9 cellular contexts compared by ENCODE assay signal in genomic region chr12:85923767-85924331, GRCh38. TPM values are rescaled to one million over a fixed set of nuclear protein-coding genes. Genes with fewer than 3 reads are reported as not detected.
A peak's percentile ranks its signal among the peaks of the same experiment; 100 is the strongest.
DNase-seq lines count a peak whose midpoint lies in the region; ATAC-seq and TF ChIP-seq lines count a peak whose summit lies in the region.
"Had no signal": no experiment of that assay in that cellular context is flagged by ENCODE, and none has a peak within 500 bp of the region (broad histone marks: within the 10 kb centered on the region; RNA-seq: fewer than 3 reads in every experiment).

No MANE protein-coding gene starts in this region.

- no peaks in the 10 kb centered on the region for H3K4me1 ChIP-seq in CD8-positive, alpha-beta T cell (ENCODE audit: insufficient read depth, low read length)

- POLR2A ChIA-PET in CD8-positive, alpha-beta T cell (lab: Charles Lee), result no interaction called here
- POLR2A ChIA-PET in activated CD4-positive, alpha-beta T cell treated with anti-CD3 and anti-CD28 coated beads, Interleukin-2, amount 10 ng/mL, durations not matched to agents 7 days and 5 days (lab: Charles Lee), result no interaction called here

- no peak overlapping the region for H3K4me3 Mint-ChIP-seq in mesothelial cell of epicardium
- no peak overlapping the region for H3K4me3 Mint-ChIP-seq in CD8-positive, alpha-beta T cell
- no peak overlapping the region for H3K4me3 Mint-ChIP-seq in activated CD4-positive, alpha-beta T cell treated with anti-CD3 and anti-CD28 coated beads, Interleukin-2, amount 10 ng/mL, durations not matched to agents 7 days and 5 days
- H3K4me3 Mint-ChIP-seq: activated B cell treated with CpG ODN at 0.5 μM for 24 hours had no signal

- in situ Hi-C loops in astrocyte of the spinal cord (cut with HindIII; ENCODE audit: low sequenced_read_pairs), result no loop called here

- H3K27me3 Mint-ChIP-seq in mesothelial cell of epicardium (ENCODE audit: low read depth), result no peaks in the 10 kb centered on the region
- no peaks in the 10 kb centered on the region for H3K27me3 Mint-ChIP-seq in CD8-positive, alpha-beta T cell (ENCODE audit: low read depth)
- H3K27me3 Mint-ChIP-seq in activated CD4-positive, alpha-beta T cell treated with anti-CD3 and anti-CD28 coated beads, Interleukin-2, amount 10 ng/mL, durations not matched to agents 7 days and 5 days, result no peaks in the 10 kb centered on the region
- H3K27me3 Mint-ChIP-seq: activated B cell treated with CpG ODN at 0.5 μM for 24 hours had no signal

- H3K27ac Mint-ChIP-seq in mesothelial cell of epicardium, result no peak overlapping the region
- H3K27ac Mint-ChIP-seq in CD8-positive, alpha-beta T cell, result no peak overlapping the region
- H3K27ac Mint-ChIP-seq in activated CD4-positive, alpha-beta T cell treated with anti-CD3 and anti-CD28 coated beads, Interleukin-2, amount 10 ng/mL, durations not matched to agents 7 days and 5 days, result no peak overlapping the region
- H3K27ac Mint-ChIP-seq: activated B cell treated with CpG ODN at 0.5 μM for 24 hours had no signal

- CTCF ChIA-PET in CD8-positive, alpha-beta T cell (lab: Charles Lee), result no interaction called here
- CTCF ChIA-PET in activated CD4-positive, alpha-beta T cell treated with anti-CD3 and anti-CD28 coated beads, Interleukin-2, amount 10 ng/mL, durations not matched to agents 7 days and 5 days (lab: Charles Lee), result interaction anchor here (0.5 to 1.3 kb wide), 2 partner anchors 13 to 52 kb away, joined by 3 read pairs; no protein-coding TSS in a partner anchor

- H3K27me3 ChIP-seq in CD8-positive, alpha-beta T cell (ENCODE audit: insufficient read depth, low read length), result no peaks in the 10 kb centered on the region

- intact Hi-C loops in posterior vena cava (cut with DNase I), result no loop called here
- intact Hi-C loops in CD8-positive, alpha-beta T cell (cut with DNase I, micrococcal nuclease), result loop anchor here in 1 of 2 experiments (5.0 kb wide), 1 partner anchor 1052 kb away; no protein-coding TSS in a partner anchor

- H3K9me3 Mint-ChIP-seq in mesothelial cell of epicardium, result peaks cover 4% of the 10 kb centered on the region
- no peaks in the 10 kb centered on the region for H3K9me3 Mint-ChIP-seq in CD8-positive, alpha-beta T cell
- H3K9me3 Mint-ChIP-seq in activated CD4-positive, alpha-beta T cell treated with anti-CD3 and anti-CD28 coated beads, Interleukin-2, amount 10 ng/mL, durations not matched to agents 7 days and 5 days, result no peaks in the 10 kb centered on the region
- H3K9me3 Mint-ChIP-seq: activated B cell treated with CpG ODN at 0.5 μM for 24 hours had no signal

- H3K4me1 Mint-ChIP-seq in mesothelial cell of epicardium, result no peaks in the 10 kb centered on the region
- no peaks in the 10 kb centered on the region for H3K4me1 Mint-ChIP-seq in CD8-positive, alpha-beta T cell (ENCODE audit: low read depth)
- no peaks in the 10 kb centered on the region for H3K4me1 Mint-ChIP-seq in activated CD4-positive, alpha-beta T cell treated with anti-CD3 and anti-CD28 coated beads, Interleukin-2, amount 10 ng/mL, durations not matched to agents 7 days and 5 days
- H3K4me1 Mint-ChIP-seq: activated B cell treated with CpG ODN at 0.5 μM for 24 hours had no signal

- DNase-seq in GM12865 (ENCODE audit: low read depth), result no peak
- peak; percentile 75 for DNase-seq in astrocyte of the spinal cord (ENCODE audit: low read depth, low spot score)
- DNase-seq in mesothelial cell of epicardium (ENCODE audit: low spot score in 2 of 2, unreplicated experiment in 2 of 2), result no peak
- DNase-seq in activated CD8-positive, alpha-beta memory T cell treated with anti-CD3 and anti-CD28 coated beads for 24 hours, result no peak
- DNase-seq in posterior vena cava (ENCODE audit: low spot score), result no peak
- no peak for DNase-seq in CD8-positive, alpha-beta T cell
- no peak for DNase-seq in activated CD4-positive, alpha-beta T cell treated with anti-CD3 and anti-CD28 coated beads, Interleukin-2, amount 10 ng/mL, durations not matched to agents 7 days and 5 days
- DNase-seq: activated B cell treated with CpG ODN at 0.5 μM for 24 hours had no signal

- H3K9me3 ChIP-seq in CD8-positive, alpha-beta T cell (ENCODE audit: low read length), result no peaks in the 10 kb centered on the region

- H3K36me3 Mint-ChIP-seq in mesothelial cell of epicardium, result no peaks in the 10 kb centered on the region
- no peaks in the 10 kb centered on the region for H3K36me3 Mint-ChIP-seq in CD8-positive, alpha-beta T cell
- H3K36me3 Mint-ChIP-seq in activated CD4-positive, alpha-beta T cell treated with anti-CD3 and anti-CD28 coated beads, Interleukin-2, amount 10 ng/mL, durations not matched to agents 7 days and 5 days (ENCODE audit: low read depth), result no peaks in the 10 kb centered on the region

- H3K36me3 ChIP-seq in CD8-positive, alpha-beta T cell (ENCODE audit: insufficient read depth, low read length), result no peaks in the 10 kb centered on the region

- ATAC-seq in CD8-positive, alpha-beta T cell, result no peak

- H3K27ac ChIP-seq in CD8-positive, alpha-beta T cell (ENCODE audit: low read depth, low read length), result no peak overlapping the region

- TF ChIP-seq CTCF in GM12865 (IDR thresholded peaks at IDR 0.05; ENCODE audit: insufficient read depth, low read depth, low read length, missing control alignments) (peak; percentile 30), LNCAP (IDR thresholded peaks at IDR 0.05) (peak; percentile 67), astrocyte of the spinal cord (IDR thresholded peaks at IDR 0.05; ENCODE audit: low read depth, low read length) (peak; percentile 61), mesothelial cell of epicardium (IDR thresholded peaks at IDR 0.05; ENCODE audit: unreplicated experiment) (peak; percentile 93)
- no peak for TF ChIP-seq CTCF in CD8-positive, alpha-beta T cell (IDR thresholded peaks at IDR 0.05)

- H3K4me3 ChIP-seq in GM12865 (ENCODE audit: low read depth, low read length), result no peak overlapping the region
- no peak overlapping the region for H3K4me3 ChIP-seq in astrocyte of the spinal cord (ENCODE audit: low read depth, low read length)
- no peak overlapping the region for H3K4me3 ChIP-seq in CD8-positive, alpha-beta T cell (ENCODE audit: low read depth, low read length)

RNA-seq across cellular contexts. Expression of gene NTS, which starts 49.8 kb away (rescaled TPM):
- total RNA-seq in mesothelial cell of epicardium, result 0.25 TPM in 1 of 3 replicates, not detected in the others
- total RNA-seq in posterior vena cava, result 1 to 10 TPM; 1.4 to 2.4 TPM
- total RNA-seq in CD8-positive, alpha-beta T cell, result not detected
- total RNA-seq in activated CD4-positive, alpha-beta T cell treated with anti-CD3 and anti-CD28 coated beads, Interleukin-2, amount 10 ng/mL, durations not matched to agents 7 days and 5 days, result not detected
- total RNA-seq: activated B cell treated with CpG ODN at 0.5 μM for 24 hours had no signal
